9 cellular contexts compared by ENCODE assay signal in the genomic region with DNA sequence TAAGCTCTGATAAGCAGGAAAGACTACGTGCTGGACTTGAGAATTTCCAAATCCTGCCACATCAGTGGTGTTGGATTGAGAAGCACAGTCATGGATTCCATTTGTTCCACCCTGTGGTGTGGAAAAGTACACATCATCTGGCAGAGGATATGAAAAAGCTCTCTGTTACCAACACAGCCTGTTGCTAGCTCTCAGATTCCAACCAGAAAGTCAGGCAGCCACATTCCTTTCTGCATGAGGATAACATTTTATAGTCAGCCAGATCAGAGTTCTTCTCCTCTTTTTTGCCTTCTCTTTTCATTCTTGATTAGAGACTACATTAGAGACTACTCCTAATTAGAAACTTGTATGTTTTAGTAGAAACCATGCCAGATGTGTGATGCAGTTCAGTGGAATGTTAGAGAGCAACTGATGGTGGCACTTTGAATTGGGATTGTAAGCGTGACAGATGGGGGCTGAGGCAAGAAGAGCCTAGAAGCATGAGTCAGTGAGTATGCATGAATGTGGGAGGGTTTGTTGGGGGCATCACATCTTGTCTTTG.
DNase-seq lines count a peak whose midpoint lies in the region; ATAC-seq and TF ChIP-seq lines count a peak whose summit lies in the region.
"Had no signal": no experiment of that assay in that cellular context is flagged by ENCODE, and none has a peak within 500 bp of the region (broad histone marks: within the 10 kb centered on the region; RNA-seq: fewer than 3 reads in every experiment).

No MANE protein-coding gene starts in this region.

- DNase-seq in AG20443 (ENCODE audit: low spot score) (peak; percentile 69), RKO (ENCODE audit: low spot score) (peak; percentile 4), foreskin fibroblast (peak; percentile 96 to 97), osteoblast (ENCODE audit: insufficient read length, low spot score, missing footprints) (peak; percentile 78), G401 (ENCODE audit: low spot score) (no peak)
- no peak for DNase-seq in stimulated activated CD4-positive, alpha-beta T cell treated with anti-CD3 and anti-CD28 coated beads, Interleukin-12 subunit alpha, Interleukin-12 subunit beta, amount 100 ng/mL, for 4 hours

- peak overlapping the region; percentile 50 for H2AFZ ChIP-seq in osteoblast (ENCODE audit: low read length)

- H3K9me3 ChIP-seq in osteoblast (ENCODE audit: low read depth, low read length), result no peaks in the 10 kb centered on the region

- H3K4me3 ChIP-seq in foreskin fibroblast (ENCODE audit: low read depth in 1 of 2, low read length in 2 of 2), result no peak overlapping the region
- H3K4me3 ChIP-seq in osteoblast (ENCODE audit: insufficient read depth, low read length), result no peak overlapping the region

- peak overlapping the region; percentile 71 for H3K4me2 ChIP-seq in osteoblast (ENCODE audit: insufficient read depth, low read length)

- H3K4me1 ChIP-seq in osteoblast (ENCODE audit: insufficient read depth, low read length), result peaks cover 31% of the 10 kb centered on the region

- H3K27me3 ChIP-seq in osteoblast (ENCODE audit: insufficient read depth, low read length), result no peaks in the 10 kb centered on the region

- no peaks in the 10 kb centered on the region for H3K79me2 ChIP-seq in osteoblast (ENCODE audit: insufficient read depth, low read length)

- H4K20me1 ChIP-seq in osteoblast (ENCODE audit: insufficient read depth, low read length), result no peaks in the 10 kb centered on the region

- TF ChIP-seq CTCF in foreskin fibroblast (IDR thresholded peaks at IDR 0.05; ENCODE audit: low read depth, low read length) (no peak), osteoblast (IDR thresholded peaks at IDR 0.05; ENCODE audit: extremely low read depth, low read depth, low read length) (no peak)

- no peaks in the 10 kb centered on the region for H3K36me3 ChIP-seq in osteoblast (ENCODE audit: insufficient read depth, low read length)

- no peak for ATAC-seq in HG03442 (IDR thresholded peaks at IDR 0.05; ENCODE audit: unreplicated experiment)
- ATAC-seq in HG03460 (IDR thresholded peaks at IDR 0.05; ENCODE audit: unreplicated experiment), result no peak
- ATAC-seq: activated naive CD4-positive, alpha-beta T cell treated with anti-CD3 and anti-CD28 coated beads, Interleukin-2, amount 50 U/mL, for 72 hours had no signal

- H3K27ac ChIP-seq in osteoblast (ENCODE audit: low read depth, low read length), result peak overlapping the region; percentile 95

- in situ Hi-C loops in G401 (cut with HindIII; ENCODE audit: low sequenced_read_pairs), result no loop called here

Comparison
In these comparisons a context has a peak if more than half of its experiments do, and no peak if none do; other contexts are left out.
1. DNase-seq: peak in AG20443 (single experiment), RKO (single experiment), foreskin fibroblast (2 of 2) and osteoblast (single experiment); none in G401 (single experiment) and stimulated activated CD4-positive, alpha-beta T cell treated with anti-CD3 and anti-CD28 coated beads, Interleukin-12 subunit alpha, Interleukin-12 subunit beta, amount 100 ng/mL, for 4 hours (single experiment).